In the genomic region with DNA sequence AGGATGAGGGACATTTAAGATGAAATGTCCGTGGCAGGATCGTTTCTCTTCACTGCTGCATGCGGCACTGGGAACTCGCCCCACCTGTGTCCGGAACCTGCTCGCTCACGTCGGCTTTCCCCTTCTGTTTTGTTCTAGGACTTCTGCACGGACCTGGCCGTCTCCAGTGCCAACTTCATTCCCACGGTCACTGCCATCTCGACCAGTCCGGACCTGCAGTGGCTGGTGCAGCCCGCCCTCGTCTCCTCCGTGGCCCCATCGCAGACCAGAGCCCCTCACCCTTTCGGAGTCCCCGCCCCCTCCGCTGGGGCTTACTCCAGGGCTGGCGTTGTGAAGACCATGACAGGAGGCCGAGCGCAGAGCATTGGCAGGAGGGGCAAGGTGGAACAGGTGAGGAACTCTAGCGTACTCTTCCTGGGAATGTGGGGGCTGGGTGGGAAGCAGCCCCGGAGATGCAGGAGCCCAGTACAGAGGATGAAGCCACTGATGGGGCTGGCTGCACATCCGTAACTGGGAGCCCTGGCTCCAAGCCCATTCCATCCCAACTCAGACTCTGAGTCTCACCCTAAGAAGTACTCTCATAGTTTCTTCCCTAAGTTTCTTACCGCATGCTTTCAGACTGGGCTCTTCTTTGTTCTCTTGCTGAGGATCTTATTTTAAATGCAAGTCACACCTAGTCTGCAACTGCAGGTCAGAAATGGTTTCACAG, we compare ENCODE assay signal across 1 cellular context.
TF ChIP-seq lines count a peak whose summit lies in the region.

No MANE protein-coding gene starts in this region.

TF ChIP-seq in H1, 55 proteins besides CTCF, POLR2A, EP300 and RAD21:
- TF ChIP-seq SUZ12 (IDR thresholded peaks at IDR 0.05; ENCODE audit: low read length) (0 out of 2 replicates have a peak, but pooled peaks have one; percentile 21), PHF8 (conservative IDR thresholded peaks at IDR 0.05; ENCODE audit: low read depth, low read length) (0 out of 2 replicates have a peak, but pooled peaks have one; percentile 27), CHD7 (IDR thresholded peaks at IDR 0.05; ENCODE audit: insufficient replicate concordance, low read length) (no peak), BACH1 (IDR thresholded peaks at IDR 0.05; ENCODE audit: low read length) (no peak), RNF2 (IDR thresholded peaks at IDR 0.05; ENCODE audit: borderline replicate concordance, low read depth, low read length, missing control alignments, poor library complexity, severe bottlenecking) (no peak), SIX5 (IDR thresholded peaks at IDR 0.05; ENCODE audit: low read depth, low read length) (no peak), MAFK (IDR thresholded peaks at IDR 0.05; ENCODE audit: low read depth, low read length) (peak; percentile 43; the same call in 1 of the 2 replicates), RXRA (IDR thresholded peaks at IDR 0.05; ENCODE audit: insufficient read depth, low read depth, low read length) (no peak), POU5F1 (IDR thresholded peaks at IDR 0.05; ENCODE audit: low read depth, low read length) (no peak; the same call in 1 of the 2 replicates), KDM4A (IDR thresholded peaks at IDR 0.05; ENCODE audit: low read depth, low read length, severe bottlenecking) (peak; percentile 51), TAF1 (IDR thresholded peaks at IDR 0.05; ENCODE audit: low read depth, low read length) (no peak; the same call in 1 of the 2 replicates), HDAC6 (IDR thresholded peaks at IDR 0.05; ENCODE audit: low read depth, low read length) (no peak), ASH2L (IDR thresholded peaks at IDR 0.05; ENCODE audit: low read length) (peak; percentile 41), USF2 (IDR thresholded peaks at IDR 0.05; ENCODE audit: low read length) (no peak), TAF7 (optimal IDR thresholded peaks at IDR 0.05; ENCODE audit: borderline replicate concordance, low read depth, low read length) (peak; percentile 91), CHD1 (IDR thresholded peaks at IDR 0.05; ENCODE audit: low read depth, low read length) (peak; percentile 7; the same call in 1 of the 2 replicates), EGR1 (IDR thresholded peaks at IDR 0.05; ENCODE audit: borderline replicate concordance, low read depth, low read length) (no peak), JUND (IDR thresholded peaks at IDR 0.05; ENCODE audit: low read length) (no peak), HDAC2 (IDR thresholded peaks at IDR 0.05; ENCODE audit: borderline replicate concordance in 1 of 2, low read depth in 2 of 2, low read length in 2 of 2) (no peak), TBP (IDR thresholded peaks at IDR 0.05; ENCODE audit: low read depth, low read length) (peak; percentile 46), CTBP2 (IDR thresholded peaks at IDR 0.05; ENCODE audit: borderline replicate concordance, insufficient read depth, insufficient read length, low read length) (no peak), POLR2AphosphoS5 (IDR thresholded peaks at IDR 0.05; ENCODE audit: low read depth, low read length) (peak; percentile 94), SIRT6 (IDR thresholded peaks at IDR 0.05; ENCODE audit: low read length) (peak; percentile 87), KDM1A (IDR thresholded peaks at IDR 0.05; ENCODE audit: borderline replicate concordance, low read length) (no peak), SAP30 (IDR thresholded peaks at IDR 0.05; ENCODE audit: insufficient read depth, insufficient replicate concordance, low read length) (peak; percentile 55), NRF1 (IDR thresholded peaks at IDR 0.05; ENCODE audit: low read depth, low read length) (no peak), TEAD4 (IDR thresholded peaks at IDR 0.05; ENCODE audit: low read depth, low read length) (no peak), JUN (IDR thresholded peaks at IDR 0.05; ENCODE audit: low read depth, low read length) (no peak), FOSL1 (IDR thresholded peaks at IDR 0.05; ENCODE audit: insufficient read depth, low read depth, low read length) (no peak)
- TF ChIP-seq, protein P1, sequence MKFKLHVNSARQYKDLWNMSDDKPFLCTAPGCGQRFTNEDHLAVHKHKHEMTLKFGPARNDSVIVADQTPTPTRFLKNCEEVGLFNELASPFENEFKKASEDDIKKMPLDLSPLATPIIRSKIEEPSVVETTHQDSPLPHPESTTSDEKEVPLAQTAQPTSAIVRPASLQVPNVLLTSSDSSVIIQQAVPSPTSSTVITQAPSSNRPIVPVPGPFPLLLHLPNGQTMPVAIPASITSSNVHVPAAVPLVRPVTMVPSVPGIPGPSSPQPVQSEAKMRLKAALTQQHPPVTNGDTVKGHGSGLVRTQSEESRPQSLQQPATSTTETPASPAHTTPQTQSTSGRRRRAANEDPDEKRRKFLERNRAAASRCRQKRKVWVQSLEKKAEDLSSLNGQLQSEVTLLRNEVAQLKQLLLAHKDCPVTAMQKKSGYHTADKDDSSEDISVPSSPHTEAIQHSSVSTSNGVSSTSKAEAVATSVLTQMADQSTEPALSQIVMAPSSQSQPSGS (IDR thresholded peaks at IDR 0.05; ENCODE audit: low read length): peak; percentile 68
- TF ChIP-seq, protein P2, sequence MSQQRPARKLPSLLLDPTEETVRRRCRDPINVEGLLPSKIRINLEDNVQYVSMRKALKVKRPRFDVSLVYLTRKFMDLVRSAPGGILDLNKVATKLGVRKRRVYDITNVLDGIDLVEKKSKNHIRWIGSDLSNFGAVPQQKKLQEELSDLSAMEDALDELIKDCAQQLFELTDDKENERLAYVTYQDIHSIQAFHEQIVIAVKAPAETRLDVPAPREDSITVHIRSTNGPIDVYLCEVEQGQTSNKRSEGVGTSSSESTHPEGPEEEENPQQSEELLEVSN (IDR thresholded peaks at IDR 0.05): 0 out of 2 replicates have a peak, but pooled peaks have one; percentile 28
